Comparison of ENCODE assay signal across 10 cellular contexts in the genomic region with DNA sequence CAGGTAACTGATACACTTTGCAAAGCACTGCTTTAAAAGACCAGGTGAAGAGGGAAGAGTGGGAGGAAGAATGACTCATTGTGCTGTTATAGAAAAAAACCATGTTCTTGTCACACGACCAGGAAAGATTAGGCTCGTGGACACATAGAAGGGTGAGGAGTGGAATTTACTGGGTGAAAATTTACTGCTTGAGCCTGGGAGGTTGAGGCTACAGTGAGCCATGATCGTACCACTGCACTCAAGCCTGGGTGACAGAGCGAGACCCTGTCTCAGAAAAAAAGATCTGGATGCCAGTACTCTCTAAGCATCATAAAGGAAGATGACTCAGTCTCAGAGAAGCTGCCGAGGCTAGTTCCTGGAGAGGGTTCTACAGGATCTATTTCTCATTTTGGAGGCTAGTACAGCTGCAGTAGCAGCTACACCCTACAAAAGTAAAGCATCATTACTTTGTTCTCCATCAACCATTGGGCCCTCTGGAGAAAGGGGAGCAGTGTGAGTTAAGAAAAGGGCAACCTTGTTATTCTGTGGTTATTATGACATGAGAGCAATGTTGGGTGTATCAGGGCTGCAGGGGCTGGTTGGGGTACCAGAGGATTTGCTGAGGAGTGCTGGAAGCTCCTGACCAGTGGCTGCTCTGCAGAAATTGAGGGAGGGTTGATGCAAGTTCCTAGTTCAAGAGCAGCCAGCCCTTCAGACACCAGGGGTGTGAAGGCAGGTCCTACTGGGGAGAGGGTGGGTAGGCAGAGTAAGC.
DNase-seq lines count a peak whose midpoint lies in the region; ATAC-seq and TF ChIP-seq lines count a peak whose summit lies in the region.
"Had no signal": no experiment of that assay in that cellular context is flagged by ENCODE, and none has a peak within 500 bp of the region (broad histone marks: within the 10 kb centered on the region; RNA-seq: fewer than 3 reads in every experiment).

No MANE protein-coding gene starts in this region.

- H3K36me3 ChIP-seq in RWPE2 (ENCODE audit: low read depth) (no peaks in the 10 kb centered on the region), brain microvascular endothelial cell (replicated peaks) (no peaks in the 10 kb centered on the region), neuronal stem cell (replicated peaks in 1 of 2; ENCODE audit: control insufficient read depth in 2 of 2, insufficient read depth in 2 of 2, low read length in 2 of 2) (no peaks in the 10 kb centered on the region), gastroesophageal sphincter (no peaks in the 10 kb centered on the region)

- H2BK12ac ChIP-seq in neuronal stem cell (ENCODE audit: low read length), result no peak overlapping the region

- H3K4me1 Mint-ChIP-seq in osteocyte (ENCODE audit: unreplicated experiment), result peaks cover 20% of the 10 kb centered on the region

- TF ChIP-seq CTCF in RWPE2 (IDR thresholded peaks at IDR 0.05; ENCODE audit: poor library complexity, severe bottlenecking), result no peak
- no peak for TF ChIP-seq CTCF in brain microvascular endothelial cell (IDR thresholded peaks at IDR 0.05; ENCODE audit: low read depth, low read length, missing control alignments)
- TF ChIP-seq CTCF in osteocyte (IDR thresholded peaks at IDR 0.05), result no peak
- no peak for TF ChIP-seq CTCF in gastroesophageal sphincter (IDR thresholded peaks at IDR 0.05)

- H3K23ac ChIP-seq in neuronal stem cell (ENCODE audit: low read depth, low read length, poor library complexity), result no peak overlapping the region

- no peaks in the 10 kb centered on the region for H3K27me3 Mint-ChIP-seq in osteocyte (ENCODE audit: unreplicated experiment)

- H4K8ac ChIP-seq in neuronal stem cell (ENCODE audit: low read depth, low read length), result no peak overlapping the region

- H3K27ac Mint-ChIP-seq in osteocyte (ENCODE audit: unreplicated experiment), result no peak overlapping the region
- H3K27ac Mint-ChIP-seq: activated B cell treated with CpG ODN at 0.5 μM for 24 hours had no signal

- no peaks in the 10 kb centered on the region for H3K9me3 Mint-ChIP-seq in osteocyte (ENCODE audit: unreplicated experiment)
- H3K9me3 Mint-ChIP-seq: activated B cell treated with CpG ODN at 0.5 μM for 24 hours had no signal

- H3K4me1 ChIP-seq in RWPE2 (ENCODE audit: insufficient read depth, poor library complexity, severe bottlenecking), result peaks cover 13% of the 10 kb centered on the region
- peaks cover 8 to 10% of the 10 kb centered on the region in 2 donors for H3K4me1 ChIP-seq in neuronal stem cell (ENCODE audit: control insufficient read depth in 2 of 2, insufficient read depth in 1 of 2, low read depth in 1 of 2, low read length in 2 of 2)
- H3K4me1 ChIP-seq in gastroesophageal sphincter, result peaks cover 0 to 6% (median 0%) of the 10 kb centered on the region in 3 donors

- H3K4me3 Mint-ChIP-seq in osteocyte (ENCODE audit: unreplicated experiment), result no peak overlapping the region
- H3K4me3 Mint-ChIP-seq: activated B cell treated with CpG ODN at 0.5 μM for 24 hours had no signal

- H3K27ac ChIP-seq in RWPE2 (ENCODE audit: poor library complexity, severe bottlenecking), result peak overlapping the region; percentile 46
- no peak overlapping the region for H3K27ac ChIP-seq in brain microvascular endothelial cell
- H3K27ac ChIP-seq in neuronal stem cell (replicated peaks; ENCODE audit: low read length), result no peak overlapping the region
- no peak overlapping the region for H3K27ac ChIP-seq in gastroesophageal sphincter

- no peaks in the 10 kb centered on the region for H3K36me3 Mint-ChIP-seq in osteocyte (ENCODE audit: unreplicated experiment)

- H3K14ac ChIP-seq in neuronal stem cell (ENCODE audit: low read length), result no peak overlapping the region

- no peak overlapping the region for H2BK120ac ChIP-seq in neuronal stem cell (ENCODE audit: low read depth, low read length)

- peak overlapping the region; percentile 38 for H3K4ac ChIP-seq in neuronal stem cell (ENCODE audit: low read length)

- no CpG with 5 or more reads among the region's 5 CpGs for WGBS in neuronal stem cell (ENCODE audit: extremely low coverage in 2 of 2, insufficient read length in 2 of 2, insufficient replicate concordance in 1 of 2), 2 donors
- WGBS in gastroesophageal sphincter (ENCODE audit: low coverage in 1 of 2), 2 donors, result 47 to 49% methylated on average over 3 to 5 of the region's 5 CpGs

- H3K9me3 ChIP-seq in RWPE2 (ENCODE audit: severe bottlenecking), result no peaks in the 10 kb centered on the region
- H3K9me3 ChIP-seq in neuronal stem cell (replicated peaks in 1 of 2; ENCODE audit: control insufficient read depth in 2 of 2, insufficient read depth in 1 of 2, low read depth in 1 of 2, low read length in 2 of 2), result peaks cover 2 to 3% of the 10 kb centered on the region in 2 donors
- no peaks in the 10 kb centered on the region for H3K9me3 ChIP-seq in gastroesophageal sphincter

- no peak for TF ChIP-seq POLR2A in gastroesophageal sphincter (IDR thresholded peaks at IDR 0.05)

- no peak overlapping the region for H4K91ac ChIP-seq in neuronal stem cell (ENCODE audit: low read depth, low read length, poor library complexity)

- H3K4me3 ChIP-seq in RWPE2 (ENCODE audit: severe bottlenecking) (no peak overlapping the region), brain microvascular endothelial cell (ENCODE audit: low read depth, low read length) (no peak overlapping the region), neuronal stem cell (ENCODE audit: low read length in 2 of 2) (no peak overlapping the region), gastroesophageal sphincter (no peak overlapping the region)

- no peak overlapping the region for H3K9ac ChIP-seq in neuronal stem cell (ENCODE audit: low read depth, low read length, poor library complexity)

- H3K27me3 ChIP-seq in RWPE2 (ENCODE audit: insufficient read depth, poor library complexity, severe bottlenecking) (no peaks in the 10 kb centered on the region), brain microvascular endothelial cell (replicated peaks) (no peaks in the 10 kb centered on the region), neuronal stem cell (ENCODE audit: control insufficient read depth in 3 of 3, insufficient read depth in 3 of 3, low read depth in 1 of 3, low read length in 3 of 3) (no peaks in the 10 kb centered on the region), gastroesophageal sphincter (no peaks in the 10 kb centered on the region)

- no peak overlapping the region for H2BK15ac ChIP-seq in neuronal stem cell (ENCODE audit: low read length)

- H3K18ac ChIP-seq in neuronal stem cell (ENCODE audit: low read length), result no peak overlapping the region

- no peak overlapping the region for H2BK5ac ChIP-seq in neuronal stem cell (ENCODE audit: low read length)

- ATAC-seq in RWPE2 (ENCODE audit: low read depth), result peak; percentile 92
- ATAC-seq in gastroesophageal sphincter, result no peak

- H2AK5ac ChIP-seq in neuronal stem cell (ENCODE audit: low read depth, low read length), result no peak overlapping the region

- in situ Hi-C loops in brain microvascular endothelial cell (cut with HindIII; ENCODE audit: low pct_ligation_motif_present, low sequenced_read_pairs), result no loop called here

- TF ChIP-seq EP300 in gastroesophageal sphincter (IDR thresholded peaks at IDR 0.05), result no peak

- DNase-seq in EH (ENCODE audit: low read depth) (peak; percentile 31), RWPE2 (ENCODE audit: low spot score) (no peak), brain microvascular endothelial cell (peak; percentile 45), neuronal stem cell (ENCODE audit: low spot score) (no peak), osteocyte (ENCODE audit: extremely low spot score, unreplicated experiment) (no peak), NCI-H1105 (lab: John Stamatoyannopoulos, UW) (no peak), DMS79 (lab: John Stamatoyannopoulos, UW) (no peak)
- DNase-seq: activated B cell treated with CpG ODN at 0.5 μM for 24 hours, NCI-H1417 had no signal

- no peak overlapping the region for H2AFZ ChIP-seq in neuronal stem cell (ENCODE audit: low read length)

- H3K4me2 ChIP-seq in neuronal stem cell (ENCODE audit: insufficient read depth, low read length, poor library complexity, severe bottlenecking), result no peak overlapping the region

- H3K79me1 ChIP-seq in neuronal stem cell (ENCODE audit: low read depth, low read length), result no peaks in the 10 kb centered on the region

Comparison
In these comparisons a context has a peak if more than half of its experiments do, and no peak if none do; other contexts are left out.
1. DNase-seq: peak in EH (single experiment) and brain microvascular endothelial cell (single experiment); none in RWPE2 (single experiment), neuronal stem cell (single experiment), osteocyte (single experiment), NCI-H1105 (single experiment) and DMS79 (single experiment).